22 cellular contexts compared by ENCODE assay signal in genomic region chr11:126768702-126769101, GRCh38.
A peak's percentile ranks its signal among the peaks of the same experiment; 100 is the strongest.
DNase-seq lines count a peak whose midpoint lies in the region; FAIRE-seq and TF ChIP-seq lines count a peak whose summit lies in the region.
"Had no signal": no experiment of that assay in that cellular context is flagged by ENCODE, and none has a peak within 500 bp of the region (broad histone marks: within the 10 kb centered on the region; RNA-seq: fewer than 3 reads in every experiment).

No MANE protein-coding gene starts in this region.

- peak; percentile 25 for DNase-seq in NB4 (ENCODE audit: low read depth)
- peak; percentile 74 for DNase-seq in fibroblast of villous mesenchyme (ENCODE audit: low read depth)
- no peak for DNase-seq in nephron progenitor cell
- DNase-seq in stimulated activated CD4-positive, alpha-beta T cell treated with anti-CD3 and anti-CD28 coated beads, Interleukin-12 subunit alpha, Interleukin-12 subunit beta, amount 100 ng/mL, for 4 hours, result no peak
- DNase-seq in SW 1271 (lab: John Stamatoyannopoulos, UW), result no peak
- no peak for DNase-seq in kidney
- DNase-seq: AML-193; Caco-2; Calu3; CD4-positive, alpha-beta T cell; CD8-positive, alpha-beta T cell; DMS79 treated with DMSO at 0.1 percent for 48 hours; GF-D8 had no signal

- H3K4me1 ChIP-seq in kidney (ENCODE audit: control insufficient read depth in 1 of 2, insufficient read depth in 1 of 2, low read depth in 1 of 2, low read length in 2 of 2), result no peaks in the 10 kb centered on the region
- H3K4me1 ChIP-seq: A549, Caco-2 had no signal

- no peak overlapping the region for H3K4me3 Mint-ChIP-seq in nephron progenitor cell
- H3K4me3 Mint-ChIP-seq: B cell; CD4-positive, alpha-beta T cell; CD8-positive, alpha-beta T cell had no signal

- no peak for TF ChIP-seq CTCF in NB4 (IDR thresholded peaks at IDR 0.05; ENCODE audit: low read depth, low read length)
- TF ChIP-seq CTCF in fibroblast of villous mesenchyme (IDR thresholded peaks at IDR 0.05; ENCODE audit: insufficient read depth, low read depth, low read length), result no peak
- no peak for TF ChIP-seq CTCF in nephron progenitor cell (IDR thresholded peaks at IDR 0.05)
- TF ChIP-seq CTCF in kidney (IDR thresholded peaks at IDR 0.05; ENCODE audit: borderline replicate concordance, extremely low read depth, insufficient read depth), result no peak

- no peak overlapping the region for H3K27ac ChIP-seq in kidney (ENCODE audit: low read depth in 2 of 2, low read length in 2 of 2)
- H3K27ac ChIP-seq: 22Rv1; A549; BLaER1 treated with 17β-estradiol and CSF1 and Interleukin-3, amounts not matched to agents 10 nM and 100 nM; C4-2B had no signal

- no peaks in the 10 kb centered on the region for H3K9me3 ChIP-seq in kidney (ENCODE audit: control insufficient read depth in 1 of 2, low read length in 2 of 2)
- H3K9me3 ChIP-seq: A549; BLaER1 treated with 17β-estradiol and CSF1 and Interleukin-3, amounts not matched to agents 10 nM and 100 nM; Caco-2 had no signal

- intact Hi-C loops in kidney (cut with DNase I), result no loop called here

- H3K4me3 ChIP-seq in NB4 (ENCODE audit: low read depth, low read length), result no peak overlapping the region
- H3K4me3 ChIP-seq in fibroblast of villous mesenchyme (ENCODE audit: low read depth, low read length), result no peak overlapping the region
- no peak overlapping the region for H3K4me3 ChIP-seq in kidney (ENCODE audit: low read length in 2 of 2)
- H3K4me3 ChIP-seq: A549; BLaER1 treated with 17β-estradiol and CSF1 and Interleukin-3, amounts not matched to agents 10 nM and 100 nM had no signal

- H3K36me3 ChIP-seq in kidney (ENCODE audit: control insufficient read depth in 1 of 2, insufficient read depth in 2 of 2, low read length in 2 of 2), result no peaks in the 10 kb centered on the region
- H3K36me3 ChIP-seq: BLaER1 treated with 17β-estradiol and CSF1 and Interleukin-3, amounts not matched to agents 10 nM and 100 nM had no signal

- no peaks in the 10 kb centered on the region for H3K9me3 Mint-ChIP-seq in nephron progenitor cell
- H3K9me3 Mint-ChIP-seq: CD4-positive, alpha-beta T cell; CD8-positive, alpha-beta T cell had no signal

- H3K4me1 Mint-ChIP-seq in nephron progenitor cell, result peaks cover 57% of the 10 kb centered on the region
- H3K4me1 Mint-ChIP-seq: B cell had no signal

- H3K27ac Mint-ChIP-seq in nephron progenitor cell, result peak overlapping the region; percentile 48
- H3K27ac Mint-ChIP-seq: B cell; CD4-positive, alpha-beta T cell; CD8-positive, alpha-beta T cell had no signal

- peaks cover 4% of the 10 kb centered on the region for H3K27me3 Mint-ChIP-seq in nephron progenitor cell (ENCODE audit: low read depth, poor library complexity)
- H3K27me3 Mint-ChIP-seq: CD4-positive, alpha-beta T cell had no signal

- no peak for TF ChIP-seq POLR2A in NB4 (IDR thresholded peaks at IDR 0.05; ENCODE audit: extremely low read depth, insufficient read length)

- no peak overlapping the region for H3K9ac ChIP-seq in kidney (ENCODE audit: low read length in 2 of 2)
- H3K9ac ChIP-seq: BLaER1 treated with 17β-estradiol and CSF1 and Interleukin-3, amounts not matched to agents 10 nM and 100 nM had no signal

- H3K36me3 Mint-ChIP-seq in nephron progenitor cell (ENCODE audit: low read depth), result no peaks in the 10 kb centered on the region
- H3K36me3 Mint-ChIP-seq: CD8-positive, alpha-beta T cell had no signal

- no peak for FAIRE-seq in kidney (lab: Jason Lieb, UNC)
- FAIRE-seq: A549, D721Med, G401.6, GM12891, GM19239 had no signal

Comparison
In these comparisons a context has a peak if more than half of its experiments do, and no peak if none do; other contexts are left out.
1. DNase-seq: peak in NB4 (single experiment) and fibroblast of villous mesenchyme (single experiment); none in nephron progenitor cell (single experiment), stimulated activated CD4-positive, alpha-beta T cell treated with anti-CD3 and anti-CD28 coated beads, Interleukin-12 subunit alpha, Interleukin-12 subunit beta, amount 100 ng/mL, for 4 hours (single experiment), SW 1271 (0 of 2) and kidney (single experiment).